9 cellular contexts compared by ENCODE assay signal in genomic region chr7:130063036-130063435, GRCh38. TPM values are rescaled to one million over a fixed set of nuclear protein-coding genes. Genes with fewer than 3 reads are reported as not detected.
DNase-seq lines count a peak whose midpoint lies in the region; ATAC-seq and TF ChIP-seq lines count a peak whose summit lies in the region.
"Had no signal": no experiment of that assay in that cellular context is flagged by ENCODE, and none has a peak within 500 bp of the region (broad histone marks: within the 10 kb centered on the region; RNA-seq: fewer than 3 reads in every experiment).

No MANE protein-coding gene starts in this region.

- H3K9me3 ChIP-seq in PC-9 (ENCODE audit: insufficient read depth, low read depth): no peaks in the 10 kb centered on the region
- H3K9me3 ChIP-seq: ovary had no signal

- H2AFZ ChIP-seq in PC-9: no peak overlapping the region

- H3K36me3 ChIP-seq in H7 (replicated peaks; ENCODE audit: control insufficient read depth, insufficient read depth, low read length) (no peaks in the 10 kb centered on the region), PC-9 (ENCODE audit: low read depth) (no peaks in the 10 kb centered on the region)
- H3K36me3 ChIP-seq: ovary had no signal

- ATAC-seq in foreskin keratinocyte (peak; percentile 33), HG03097 (IDR thresholded peaks at IDR 0.05; ENCODE audit: low FRiP score, unreplicated experiment) (no peak)

- DNase-seq in ACHN (peak; percentile 64), H7 (peak; percentile 53), PC-9 (peak in 1 of 2 experiments; percentile 59), foreskin keratinocyte (peak in 1 of 2 donors; percentile 18), superior temporal gyrus (ENCODE audit: extremely low spot score) (no peak)
- DNase-seq in activated T-cell treated with anti-CD3 and anti-CD28 coated beads, Interleukin-2, amount 50 U/mL, for 48 hours: peak; percentile 87 to 91
- DNase-seq in stimulated activated CD4-positive, alpha-beta T cell treated with anti-CD3 and anti-CD28 coated beads, Interleukin-15, amount 100 ng/mL, for 24 hours: peak; percentile 85

- no peaks in the 10 kb centered on the region for H3K27me3 ChIP-seq in H7 (ENCODE audit: control insufficient read depth, insufficient read depth, low read length)
- H3K27me3 ChIP-seq in PC-9 (ENCODE audit: insufficient read depth, low read depth): no peaks in the 10 kb centered on the region
- no peaks in the 10 kb centered on the region for H3K27me3 ChIP-seq in foreskin keratinocyte
- H3K27me3 ChIP-seq: ovary had no signal

- no peaks in the 10 kb centered on the region for H4K20me1 ChIP-seq in PC-9 (ENCODE audit: insufficient read depth)

- CTCF ChIA-PET in PC-9 (lab: Charles Lee): interaction anchor here (0.7 to 1.0 kb wide), 6 partner anchors 32 to 1483 kb away, joined by 3 to 14 read pairs (median 4); no protein-coding TSS in a partner anchor

- no peaks in the 10 kb centered on the region for H3F3A ChIP-seq in PC-9 (ENCODE audit: insufficient read depth, low read depth)

- H3K4me1 ChIP-seq in PC-9 (replicated peaks; ENCODE audit: insufficient read depth) (no peaks in the 10 kb centered on the region), foreskin keratinocyte (no peaks in the 10 kb centered on the region)

- H3K79me2 ChIP-seq in PC-9 (ENCODE audit: low read depth): no peaks in the 10 kb centered on the region

- no peak overlapping the region for H3K4me2 ChIP-seq in PC-9

- TF ChIP-seq CTCF in PC-9 (conservative IDR thresholded peaks at IDR 0.05): peak; percentile 93
- peak; percentile 77 for TF ChIP-seq CTCF in foreskin keratinocyte (conservative IDR thresholded peaks at IDR 0.05)

- POLR2A ChIA-PET in PC-9 (lab: Charles Lee; ENCODE audit: unreplicated experiment): no interaction called here

- no TSS peak for BruUV-seq in PC-9 (replicated peaks; lab: Mats Ljungman, UMichigan)

- H3K4me3 ChIP-seq in H7 (ENCODE audit: insufficient read depth, low read depth, low read length): no peak overlapping the region
- no peak overlapping the region for H3K4me3 ChIP-seq in PC-9
- H3K4me3 ChIP-seq: ovary had no signal

- intact Hi-C loops in PC-9 (cut with micrococcal nuclease; ENCODE audit: unreplicated experiment): no loop called here

- no peaks in the 10 kb centered on the region for H3K9me2 ChIP-seq in PC-9 (ENCODE audit: insufficient read depth)

- H3K27ac ChIP-seq in PC-9 (no peak overlapping the region), foreskin keratinocyte (no peak overlapping the region)
- H3K27ac ChIP-seq: ovary had no signal

- in situ Hi-C loops in ACHN (cut with HindIII; ENCODE audit: low pct_ligation_motif_present, low pct_unique_long_range_greater_than_20kb, low sequenced_read_pairs): no loop called here

RNA-seq across cellular contexts. Expression of gene KLHDC10, which starts 7.3 kb away (rescaled TPM):
- 13.9 and 15.5 TPM in 2 replicates for total RNA-seq in H7 (2014; rRNA removed; shearing (Covaris generic))
- 46.4 and 47.0 TPM in 2 replicates for total RNA-seq in PC-9 (2021)
- 17.8 and 19.9 TPM in 2 replicates for total RNA-seq in foreskin keratinocyte
- polyA plus RNA-seq in foreskin keratinocyte: 5.0 and 5.4 TPM in 2 replicates

RNA-seq across cellular contexts. Expression of gene ZC3HC1, which starts 11.9 kb away (rescaled TPM):
- 49.9 and 57.9 TPM in 2 replicates for total RNA-seq in H7 (2014; rRNA removed; shearing (Covaris generic))
- total RNA-seq in PC-9 (2021) (21.6 and 25.7 TPM in 2 replicates), foreskin keratinocyte (19.6 and 20.5 TPM in 2 replicates)
- 19.4 and 21.8 TPM in 2 replicates for polyA plus RNA-seq in foreskin keratinocyte
